13 cellular contexts compared by ENCODE assay signal in genomic region chr13:79442221-79442620, GRCh38.
"Had no signal": no experiment of that assay in that cellular context is flagged by ENCODE, and none has a peak within 500 bp of the region (broad histone marks: within the 10 kb centered on the region; RNA-seq: fewer than 3 reads in every experiment).

No MANE protein-coding gene starts in this region.

- H3K36me3 Mint-ChIP-seq: activated CD4-positive, alpha-beta memory T cell treated with anti-CD3 and anti-CD28 coated beads for 36 hours; activated CD8-positive, alpha-beta memory T cell treated with anti-CD3 and anti-CD28 coated beads, Interleukin-2, amount 10 ng/mL, durations not matched to agents 7 days and 5 days had no signal

- H3K4me3 ChIP-seq: psoas muscle, stomach, testis had no signal

- H3K27me3 Mint-ChIP-seq: activated CD4-positive, alpha-beta memory T cell treated with anti-CD3 and anti-CD28 coated beads for 36 hours; activated CD8-positive, alpha-beta memory T cell treated with anti-CD3 and anti-CD28 coated beads, Interleukin-2, amount 10 ng/mL, durations not matched to agents 7 days and 5 days; activated T-cell treated with anti-CD3 and anti-CD28 coated beads, Interleukin-2, amount 50 U/mL, for 24 hours had no signal

- DNase-seq: activated CD4-positive, alpha-beta memory T cell treated with anti-CD3 and anti-CD28 coated beads for 36 hours; activated CD8-positive, alpha-beta memory T cell treated with anti-CD3 and anti-CD28 coated beads, Interleukin-2, amount 10 ng/mL, durations not matched to agents 7 days and 5 days; activated effector memory CD4-positive, alpha-beta T cell treated with Interleukin-2 at 50 U/mL for 16 hours; activated naive CD4-positive, alpha-beta T cell treated with anti-CD3 and anti-CD28 coated beads, Interleukin-2, amount 50 U/mL, for 16 hours; activated T-cell treated with anti-CD3 and anti-CD28 coated beads, Interleukin-2, amount 50 U/mL, for 24 hours; psoas muscle; stimulated activated CD4-positive, alpha-beta T cell treated with anti-CD3 and anti-CD28 coated beads, Interleukin-1b, Interleukin-23, amount 100 ng/mL, for 48 hours; testis; WERI-Rb-1 had no signal

- H3K27ac Mint-ChIP-seq: activated CD4-positive, alpha-beta memory T cell treated with anti-CD3 and anti-CD28 coated beads for 36 hours; activated CD8-positive, alpha-beta memory T cell treated with anti-CD3 and anti-CD28 coated beads, Interleukin-2, amount 10 ng/mL, durations not matched to agents 7 days and 5 days; activated T-cell treated with anti-CD3 and anti-CD28 coated beads, Interleukin-2, amount 50 U/mL, for 24 hours had no signal

- H3K4me1 Mint-ChIP-seq: neural crest cell had no signal

- H3K27ac ChIP-seq: psoas muscle, stomach, testis, WERI-Rb-1 had no signal

- H3K36me3 ChIP-seq: stomach, WERI-Rb-1 had no signal

- H3K27me3 ChIP-seq: stomach, testis had no signal

- H3K4me3 Mint-ChIP-seq: activated CD4-positive, alpha-beta memory T cell treated with anti-CD3 and anti-CD28 coated beads for 36 hours; activated CD8-positive, alpha-beta memory T cell treated with anti-CD3 and anti-CD28 coated beads, Interleukin-2, amount 10 ng/mL, durations not matched to agents 7 days and 5 days; activated T-cell treated with anti-CD3 and anti-CD28 coated beads, Interleukin-2, amount 50 U/mL, for 24 hours; neural crest cell had no signal

- H3K9me3 Mint-ChIP-seq: activated CD4-positive, alpha-beta memory T cell treated with anti-CD3 and anti-CD28 coated beads for 36 hours; activated T-cell treated with anti-CD3 and anti-CD28 coated beads, Interleukin-2, amount 50 U/mL, for 24 hours; neural crest cell had no signal

- ATAC-seq: activated CD8-positive, alpha-beta memory T cell treated with anti-CD3 and anti-CD28 coated beads, Interleukin-2, amount 10 ng/mL, durations not matched to agents 7 days and 5 days; esophagus mucosa; psoas muscle; sciatic nerve had no signal

- H3K4me1 ChIP-seq: psoas muscle, stomach, testis had no signal

- H3K9me3 ChIP-seq: psoas muscle, stomach, testis had no signal
